Comparison of ENCODE assay signal across 7 cellular contexts in the genomic region with DNA sequence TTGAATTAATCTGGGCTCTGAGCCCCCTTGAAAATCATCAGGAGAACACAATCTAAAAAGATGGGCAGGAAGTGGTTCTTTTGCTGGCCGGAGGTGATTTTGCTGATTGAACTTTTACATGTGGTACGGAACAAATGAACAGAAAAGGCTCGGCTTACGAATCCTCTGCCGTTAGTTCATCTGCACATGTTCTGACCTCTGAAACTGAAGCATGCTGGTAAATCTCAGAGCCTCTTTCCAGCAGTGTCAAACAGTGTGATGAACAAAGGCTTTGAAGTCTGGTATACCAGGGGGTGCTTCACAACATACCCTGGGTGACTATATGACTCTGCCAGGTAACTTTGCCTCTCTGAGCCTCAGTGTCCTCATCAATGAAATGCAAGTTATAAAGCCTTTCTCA.
DNase-seq lines count a peak whose midpoint lies in the region; ATAC-seq and TF ChIP-seq lines count a peak whose summit lies in the region.

No MANE protein-coding gene starts in this region.

- no peak for DNase-seq in dorsolateral prefrontal cortex
- DNase-seq in spleen, result no peak
- no peak for DNase-seq in left colon
- DNase-seq in occipital lobe (lab: John Stamatoyannopoulos, UW), result no peak

- ATAC-seq in GM18907 (IDR thresholded peaks at IDR 0.05; ENCODE audit: unreplicated experiment) (peak; percentile 65), HG03354 (IDR thresholded peaks at IDR 0.05; ENCODE audit: poor library complexity, severe bottlenecking, unreplicated experiment) (peak; percentile 54), GM19452 (IDR thresholded peaks at IDR 0.05; ENCODE audit: unreplicated experiment) (no peak), left colon (no peak)

- intact Hi-C loops in dorsolateral prefrontal cortex (cut with DNase I), result loop anchor here (2.0 to 10.0 kb wide), 5 partner anchors 86 to 419 kb away; no protein-coding TSS in a partner anchor
- intact Hi-C loops in spleen (cut with DNase I; ENCODE audit: low total_unique reads), result loop anchor here (5.0 to 10.0 kb wide), 2 partner anchors 224 to 421 kb away; a partner anchor contains a TSS
- intact Hi-C loops in left colon (cut with DNase I, micrococcal nuclease), result loop anchor here (5.0 to 10.0 kb wide), 2 partner anchors 161 to 224 kb away; no protein-coding TSS in a partner anchor

- peaks cover 18 to 40% (median 30%) of the 10 kb centered on the region in 6 donors for H3K4me1 ChIP-seq in spleen

- 20 to 32% (median 26%) methylated on average over 5 of the region's 5 CpGs for WGBS in spleen, 5 donors

- peak overlapping the region in 39 of 59 donors; percentile 4 to 82 (median 65) for H3K27ac ChIP-seq in dorsolateral prefrontal cortex
- H3K27ac ChIP-seq in spleen, result peak overlapping the region in 6 of 8 donors; percentile 11 to 70 (median 48)

- no peaks in the 10 kb centered on the region for H3K36me3 ChIP-seq in spleen

- H3K4me3 ChIP-seq in dorsolateral prefrontal cortex (peak overlapping the region in 22 of 59 donors; percentile 5 to 59 (median 28)), spleen (peak overlapping the region in 1 of 8 donors; percentile 27)

- no peak for TF ChIP-seq POLR2A in spleen (IDR thresholded peaks at IDR 0.05)

- H3K27me3 ChIP-seq in dorsolateral prefrontal cortex, result no peaks in the 10 kb centered on the region
- no peaks in the 10 kb centered on the region for H3K27me3 ChIP-seq in spleen (replicated peaks in 1 of 7)

- no peak for TF ChIP-seq CTCF in dorsolateral prefrontal cortex (IDR thresholded peaks at IDR 0.05 in 54 of 56, conservative IDR thresholded peaks at IDR 0.05 in 2 of 56; ENCODE audit: low read depth in 1 of 56, partially characterized antibody in 56 of 56)
- TF ChIP-seq CTCF in spleen (IDR thresholded peaks at IDR 0.05 in 8 of 11, conservative IDR thresholded peaks at IDR 0.05 in 3 of 11), result no peak

- H3K9me3 ChIP-seq in spleen, result no peaks in the 10 kb centered on the region

Comparison
In these comparisons a context has a peak if more than half of its experiments do, and no peak if none do; other contexts are left out.
1. ATAC-seq: peak in GM18907 (single experiment) and HG03354 (single experiment); none in GM19452 (single experiment) and left colon (single experiment).